Comparison of ENCODE assay signal across 8 cellular contexts in the genomic region with DNA sequence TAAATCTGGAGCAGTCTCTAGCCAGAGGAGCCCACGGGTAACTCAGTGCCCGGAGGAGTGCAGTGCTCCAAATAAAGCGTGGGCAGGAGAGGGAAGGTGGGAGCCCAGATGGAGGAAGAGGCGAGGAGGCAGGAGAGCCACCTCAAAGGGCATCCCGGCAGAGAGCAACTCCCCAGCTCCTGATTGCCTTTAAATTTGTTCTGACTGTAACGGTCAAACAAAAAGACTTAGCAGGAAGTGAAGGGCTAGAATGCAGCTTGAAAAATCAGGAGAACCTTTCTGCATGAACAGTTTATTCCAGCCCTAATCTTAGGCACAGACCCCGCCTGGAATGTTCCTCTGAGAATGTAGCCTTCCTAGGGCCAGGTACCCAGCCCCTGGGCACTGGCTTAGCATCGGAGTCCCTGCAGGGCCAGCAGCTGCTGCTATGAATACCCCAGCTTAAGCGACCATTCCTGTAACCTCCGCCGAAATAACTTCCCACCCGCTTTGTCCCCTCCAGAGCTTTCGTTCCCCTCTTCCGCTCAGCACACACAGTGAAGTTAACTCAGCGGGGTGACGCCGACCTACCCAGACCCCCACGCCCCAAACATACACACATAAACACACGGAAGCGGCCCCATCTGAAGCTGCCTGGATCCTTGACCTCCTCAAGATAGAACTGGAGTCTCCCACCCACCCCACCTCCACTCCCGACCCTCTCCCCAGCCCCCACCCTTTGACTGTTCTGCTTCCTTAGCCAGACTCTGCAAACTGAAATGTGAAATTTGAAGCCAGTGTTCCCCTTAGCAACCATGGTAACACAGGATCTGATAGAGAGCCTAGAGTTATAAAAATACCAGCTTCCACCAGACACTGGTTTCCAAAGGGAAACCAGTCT.
DNase-seq lines count a peak whose midpoint lies in the region; ATAC-seq and TF ChIP-seq lines count a peak whose summit lies in the region.

No MANE protein-coding gene starts in this region.

- TF ChIP-seq POLR2A in upper lobe of left lung (IDR thresholded peaks at IDR 0.05): no peak

- H3K4me1 ChIP-seq in upper lobe of left lung: peaks cover 7 to 67% (median 27%) of the 10 kb centered on the region in 4 donors

- no peak for TF ChIP-seq CTCF in upper lobe of left lung (IDR thresholded peaks at IDR 0.05)

- peak; percentile 10 for DNase-seq in activated T-cell treated with anti-CD3 and anti-CD28 coated beads, Interleukin-2, amount 50 U/mL, for 48 hours
- no peak for DNase-seq in activated T-cell treated with anti-CD3 and anti-CD28 coated beads for 4 hours
- peak; percentile 77 for DNase-seq in astrocyte of the hippocampus (ENCODE audit: low read depth, low spot score)
- DNase-seq in upper lobe of left lung: peak in 1 of 2 donors; percentile 19
- DNase-seq in iPS-NIHi11 (ENCODE audit: low spot score): no peak
- DNase-seq in medulla oblongata (ENCODE audit: extremely low spot score): no peak

- no peaks in the 10 kb centered on the region for H3K27me3 ChIP-seq in layer of hippocampus (ENCODE audit: control insufficient read depth, insufficient read depth, low read length)
- no peaks in the 10 kb centered on the region for H3K27me3 ChIP-seq in upper lobe of left lung

- no peak for TF ChIP-seq EP300 in upper lobe of left lung (IDR thresholded peaks at IDR 0.05)

- H3K4me3 ChIP-seq in upper lobe of left lung: peak overlapping the region in 1 of 4 donors; percentile 5

- ATAC-seq in upper lobe of left lung (ENCODE audit: low FRiP score in 2 of 2) (peak in 1 of 2 donors; percentile 5), HG03378 (IDR thresholded peaks at IDR 0.05; ENCODE audit: unreplicated experiment) (no peak)

- H3K27ac ChIP-seq in layer of hippocampus (ENCODE audit: low read depth, low read length) (peak overlapping the region; percentile 35), upper lobe of left lung (peak overlapping the region; percentile 23 to 44 (median 36))

- no peaks in the 10 kb centered on the region for H3K36me3 ChIP-seq in upper lobe of left lung

- no peaks in the 10 kb centered on the region for H3K9me3 ChIP-seq in upper lobe of left lung

- 67 to 69% methylated on average over 21 of the region's 21 CpGs for whole genome bisulfite sequencing in upper lobe of left lung, 2 donors

Comparison
In these comparisons a context has a peak if more than half of its experiments do, and no peak if none do; other contexts are left out.
1. DNase-seq: peak in activated T-cell treated with anti-CD3 and anti-CD28 coated beads, Interleukin-2, amount 50 U/mL, for 48 hours (2 of 2) and astrocyte of the hippocampus (single experiment); none in activated T-cell treated with anti-CD3 and anti-CD28 coated beads for 4 hours (single experiment), iPS-NIHi11 (single experiment) and medulla oblongata (single experiment).